In genomic region chr9:119556129-119556875, GRCh38 we compare ENCODE assay signal across 8 cellular contexts.
DNase-seq lines count a peak whose midpoint lies in the region; ATAC-seq, FAIRE-seq and TF ChIP-seq lines count a peak whose summit lies in the region.

No MANE protein-coding gene starts in this region.

- H3K4me3 ChIP-seq in CD4-positive, CD25-positive, alpha-beta regulatory T cell (ENCODE audit: low read depth, low read length), result no peak overlapping the region

- H3K4me1 Mint-ChIP-seq in CD4-positive, CD25-positive, alpha-beta regulatory T cell, result peaks cover 0 to 2% (median 0%) of the 10 kb centered on the region in 4 donors
- H3K4me1 Mint-ChIP-seq in activated CD8-positive, alpha-beta T cell treated with anti-CD3 and anti-CD28 coated beads for 36 hours (ENCODE audit: low read depth), result no peaks in the 10 kb centered on the region
- H3K4me1 Mint-ChIP-seq in stimulated activated effector memory CD8-positive, alpha-beta T cell treated with anti-CD3 and anti-CD28 coated beads, Interleukin-12 subunit alpha, Interleukin-12 subunit beta, amount 100 ng/mL, for 72 hours, result peaks cover 6% of the 10 kb centered on the region

- peak in 2 of 3 donors; percentile 14 to 48 for DNase-seq in CD4-positive, CD25-positive, alpha-beta regulatory T cell
- peak; percentile 46 for DNase-seq in GM19239 (ENCODE audit: insufficient read length, low spot score)
- DNase-seq in NCI-H2227 (lab: John Stamatoyannopoulos, UW; ENCODE audit: unreplicated experiment), result peak; percentile 84
- peak; percentile 65 for DNase-seq in activated CD8-positive, alpha-beta T cell treated with anti-CD3 and anti-CD28 coated beads for 36 hours
- DNase-seq in middle frontal gyrus (ENCODE audit: extremely low spot score, low spot score), result peak; percentile 69
- peak; percentile 15 to 59 for DNase-seq in stimulated activated effector memory CD8-positive, alpha-beta T cell treated with anti-CD3 and anti-CD28 coated beads, Interleukin-12 subunit alpha, Interleukin-12 subunit beta, amount 100 ng/mL, for 72 hours (ENCODE audit: low spot score in 2 of 2)

- TF ChIP-seq CTCF in activated CD8-positive, alpha-beta T cell treated with anti-CD3 and anti-CD28 coated beads for 36 hours (IDR thresholded peaks at IDR 0.05), result peak; percentile 73

- no peak overlapping the region for H3K27ac Mint-ChIP-seq in CD4-positive, CD25-positive, alpha-beta regulatory T cell
- no peak overlapping the region for H3K27ac Mint-ChIP-seq in activated CD8-positive, alpha-beta T cell treated with anti-CD3 and anti-CD28 coated beads for 36 hours
- no peak overlapping the region for H3K27ac Mint-ChIP-seq in stimulated activated effector memory CD8-positive, alpha-beta T cell treated with anti-CD3 and anti-CD28 coated beads, Interleukin-12 subunit alpha, Interleukin-12 subunit beta, amount 100 ng/mL, for 72 hours

- H3K4me3 Mint-ChIP-seq in CD4-positive, CD25-positive, alpha-beta regulatory T cell, result no peak overlapping the region
- H3K4me3 Mint-ChIP-seq in activated CD8-positive, alpha-beta T cell treated with anti-CD3 and anti-CD28 coated beads for 36 hours, result peak overlapping the region; percentile 2
- no peak overlapping the region for H3K4me3 Mint-ChIP-seq in stimulated activated effector memory CD8-positive, alpha-beta T cell treated with anti-CD3 and anti-CD28 coated beads, Interleukin-12 subunit alpha, Interleukin-12 subunit beta, amount 100 ng/mL, for 72 hours

- intact Hi-C loops in activated CD8-positive, alpha-beta T cell treated with anti-CD3 and anti-CD28 coated beads for 36 hours (cut with micrococcal nuclease), result no loop called here

- no peak for ATAC-seq in CD4-positive, CD25-positive, alpha-beta regulatory T cell (ENCODE audit: low read depth in 2 of 2)
- ATAC-seq in HG03342 (IDR thresholded peaks at IDR 0.05; ENCODE audit: unreplicated experiment), result peak; percentile 99
- ATAC-seq in activated CD8-positive, alpha-beta T cell treated with anti-CD3 and anti-CD28 coated beads for 36 hours, result peak; percentile 84
- peak; percentile 91 for ATAC-seq in esophagus mucosa
- ATAC-seq in stimulated activated effector memory CD8-positive, alpha-beta T cell treated with anti-CD3 and anti-CD28 coated beads, Interleukin-12 subunit alpha, Interleukin-12 subunit beta, amount 100 ng/mL, for 72 hours, result peak; percentile 65

- peaks cover 0 to 7% (median 0%) of the 10 kb centered on the region in 7 donors for H3K9me3 Mint-ChIP-seq in CD4-positive, CD25-positive, alpha-beta regulatory T cell
- H3K9me3 Mint-ChIP-seq in activated CD8-positive, alpha-beta T cell treated with anti-CD3 and anti-CD28 coated beads for 36 hours, result no peaks in the 10 kb centered on the region
- peaks cover 4% of the 10 kb centered on the region for H3K9me3 Mint-ChIP-seq in stimulated activated effector memory CD8-positive, alpha-beta T cell treated with anti-CD3 and anti-CD28 coated beads, Interleukin-12 subunit alpha, Interleukin-12 subunit beta, amount 100 ng/mL, for 72 hours

- H3K36me3 Mint-ChIP-seq in CD4-positive, CD25-positive, alpha-beta regulatory T cell, result no peaks in the 10 kb centered on the region
- no peaks in the 10 kb centered on the region for H3K36me3 Mint-ChIP-seq in activated CD8-positive, alpha-beta T cell treated with anti-CD3 and anti-CD28 coated beads for 36 hours (ENCODE audit: low read depth)
- H3K36me3 Mint-ChIP-seq in stimulated activated effector memory CD8-positive, alpha-beta T cell treated with anti-CD3 and anti-CD28 coated beads, Interleukin-12 subunit alpha, Interleukin-12 subunit beta, amount 100 ng/mL, for 72 hours, result no peaks in the 10 kb centered on the region

- H3K36me3 ChIP-seq in CD4-positive, CD25-positive, alpha-beta regulatory T cell (ENCODE audit: control insufficient read depth, insufficient read depth, low read length), result no peaks in the 10 kb centered on the region

- no peaks in the 10 kb centered on the region for H3K9me3 ChIP-seq in CD4-positive, CD25-positive, alpha-beta regulatory T cell (ENCODE audit: control insufficient read depth in 2 of 2, low read length in 2 of 2)

- H3K27ac ChIP-seq in CD4-positive, CD25-positive, alpha-beta regulatory T cell (ENCODE audit: insufficient read depth, low read length, poor library complexity, severe bottlenecking), result no peak overlapping the region

- no peaks in the 10 kb centered on the region for H3K27me3 Mint-ChIP-seq in CD4-positive, CD25-positive, alpha-beta regulatory T cell
- H3K27me3 Mint-ChIP-seq in activated CD8-positive, alpha-beta T cell treated with anti-CD3 and anti-CD28 coated beads for 36 hours, result peaks cover 19% of the 10 kb centered on the region

- FAIRE-seq in GM19239 (lab: Jason Lieb, UNC), result peak; percentile 77

- no peaks in the 10 kb centered on the region for H3K27me3 ChIP-seq in CD4-positive, CD25-positive, alpha-beta regulatory T cell (ENCODE audit: control insufficient read depth, insufficient read depth, low read length)

- CTCF ChIA-PET in activated CD8-positive, alpha-beta T cell treated with anti-CD3 and anti-CD28 coated beads for 36 hours (lab: Charles Lee), result interaction anchor here (0.8 to 2.3 kb wide), 7 partner anchors 9 to 413 kb away, joined by 3 to 6 read pairs (median 4); no protein-coding TSS in a partner anchor

- POLR2A ChIA-PET in activated CD8-positive, alpha-beta T cell treated with anti-CD3 and anti-CD28 coated beads for 36 hours (lab: Charles Lee), result no interaction called here

- no peaks in the 10 kb centered on the region for H3K4me1 ChIP-seq in CD4-positive, CD25-positive, alpha-beta regulatory T cell (ENCODE audit: control insufficient read depth, insufficient read depth, low read length, poor library complexity, severe bottlenecking)

Comparison
In these comparisons a context has a peak if more than half of its experiments do, and no peak if none do; other contexts are left out.
1. ATAC-seq: peak in HG03342 (single experiment), activated CD8-positive, alpha-beta T cell treated with anti-CD3 and anti-CD28 coated beads for 36 hours (single experiment), esophagus mucosa (single experiment) and stimulated activated effector memory CD8-positive, alpha-beta T cell treated with anti-CD3 and anti-CD28 coated beads, Interleukin-12 subunit alpha, Interleukin-12 subunit beta, amount 100 ng/mL, for 72 hours (single experiment); none in CD4-positive, CD25-positive, alpha-beta regulatory T cell (0 of 2).
2. DNase-seq: peak in every context shown above with its lines; median percentile 84 in NCI-H2227; 69 in middle frontal gyrus; 65 in activated CD8-positive, alpha-beta T cell treated with anti-CD3 and anti-CD28 coated beads for 36 hours; 46 in GM19239; 37 in stimulated activated effector memory CD8-positive, alpha-beta T cell treated with anti-CD3 and anti-CD28 coated beads, Interleukin-12 subunit alpha, Interleukin-12 subunit beta, amount 100 ng/mL, for 72 hours; 31 in CD4-positive, CD25-positive, alpha-beta regulatory T cell.